In the genomic region with DNA sequence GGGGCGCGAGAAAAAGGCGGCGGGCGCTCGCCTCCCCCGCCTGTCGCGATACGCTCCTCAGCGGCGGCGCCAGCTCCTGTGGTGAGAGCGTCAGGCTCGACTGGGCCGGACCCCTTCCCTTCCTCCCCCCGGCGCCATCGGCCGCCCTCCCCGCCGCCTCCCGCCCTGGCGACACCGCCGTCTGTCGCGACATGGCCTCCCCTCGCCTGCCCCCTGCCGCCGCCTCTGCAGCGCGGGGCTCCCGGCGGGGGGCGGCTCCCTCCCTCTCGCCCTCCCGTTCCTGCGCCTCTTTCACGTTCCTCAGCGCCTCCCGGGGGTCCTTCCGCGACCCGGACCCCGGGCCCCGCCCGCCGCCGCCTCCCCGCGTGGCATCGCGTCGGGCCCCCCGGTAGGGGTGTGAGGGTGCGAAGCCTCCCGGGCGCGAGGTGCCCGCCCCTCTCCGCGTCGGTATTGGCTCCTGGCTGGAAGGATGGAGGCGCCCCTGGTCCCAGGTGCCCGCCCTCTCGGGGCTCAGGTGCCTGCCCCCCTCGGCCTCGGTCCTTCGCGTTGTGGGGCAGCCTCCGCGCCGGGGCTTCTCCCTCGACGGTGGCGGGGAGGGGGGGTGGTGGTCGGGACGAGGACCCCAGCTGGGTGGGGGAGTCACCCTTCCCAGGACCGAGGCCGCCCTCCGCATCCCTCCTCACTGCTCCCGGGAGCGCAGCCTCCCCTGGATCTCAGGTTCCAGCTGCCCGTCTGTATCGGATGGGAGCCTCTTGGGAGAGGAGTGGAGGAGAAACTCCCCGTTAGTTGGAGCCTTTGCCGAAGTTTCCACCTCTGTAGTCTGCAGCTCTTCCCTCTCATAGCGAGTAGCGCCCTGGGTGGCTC, we compare ENCODE assay signal across 1 cellular context.
A peak's percentile ranks its signal among the peaks of the same experiment; 100 is the strongest.
TF ChIP-seq lines count a peak whose summit lies in the region.

No MANE protein-coding gene starts in this region.

TF ChIP-seq in HepG2, 621 proteins besides CTCF, POLR2A, EP300 and RAD21 (continues in another document):
- no peak for TF ChIP-seq ZNF282 (IDR thresholded peaks at IDR 0.05; ENCODE audit: partially characterized antibody)
- TF ChIP-seq E2F2 (CRISPR knock-in tag; IDR thresholded peaks at IDR 0.05; ENCODE audit: borderline replicate concordance) = no peak
- TF ChIP-seq SSRP1 (CRISPR knock-in tag; IDR thresholded peaks at IDR 0.05) = no peak
- no peak for TF ChIP-seq GFI1 (CRISPR knock-in tag; IDR thresholded peaks at IDR 0.05; ENCODE audit: borderline replicate concordance)
- no peak for TF ChIP-seq ZFP36 (IDR thresholded peaks at IDR 0.05; ENCODE audit: borderline replicate concordance, low read depth, low read length, partially characterized antibody)
- TF ChIP-seq, protein P1, sequence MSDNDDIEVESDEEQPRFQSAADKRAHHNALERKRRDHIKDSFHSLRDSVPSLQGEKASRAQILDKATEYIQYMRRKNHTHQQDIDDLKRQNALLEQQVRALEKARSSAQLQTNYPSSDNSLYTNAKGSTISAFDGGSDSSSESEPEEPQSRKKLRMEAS (IDR thresholded peaks at IDR 0.05) = no peak; the same call in 1 of the 2 replicates
- TF ChIP-seq ZNF776 (CRISPR knock-in tag; IDR thresholded peaks at IDR 0.05) = peak; percentile 74; the same call in 1 of the 2 replicates
- no peak for TF ChIP-seq RARG (CRISPR knock-in tag; IDR thresholded peaks at IDR 0.05; ENCODE audit: low read depth)
- 0 out of 2 replicates have a peak, but pooled peaks have one; percentile 16 for TF ChIP-seq ZNF121 (CRISPR knock-in tag; IDR thresholded peaks at IDR 0.05)
- TF ChIP-seq ZNF510 (CRISPR knock-in tag; IDR thresholded peaks at IDR 0.05; ENCODE audit: low read depth) = no peak
- TF ChIP-seq ZNF772 (CRISPR knock-in tag; IDR thresholded peaks at IDR 0.05) = 0 out of 2 replicates have a peak, but pooled peaks have one; percentile 16
- TF ChIP-seq HMGXB4 (CRISPR knock-in tag; IDR thresholded peaks at IDR 0.05; ENCODE audit: borderline replicate concordance in 1 of 2, low read depth in 1 of 2) = peak in 1 of 2 experiments; percentile 9; a peak in 1 of 4 replicates
- TF ChIP-seq TCF7 (IDR thresholded peaks at IDR 0.05; ENCODE audit: low read depth) = no peak
- peak; percentile 67; the same call in 1 of the 2 replicates for TF ChIP-seq ZNF451 (CRISPR knock-in tag; IDR thresholded peaks at IDR 0.05)
- no peak for TF ChIP-seq MAZ (IDR thresholded peaks at IDR 0.05; ENCODE audit: borderline replicate concordance, low read depth, low read length)
- 0 out of 2 replicates have a peak, but pooled peaks have one; percentile 60 for TF ChIP-seq MAZ (CRISPR knock-in tag; IDR thresholded peaks at IDR 0.05; ENCODE audit: low read depth)
- TF ChIP-seq ZNF496 (CRISPR knock-in tag; IDR thresholded peaks at IDR 0.05; ENCODE audit: insufficient replicate concordance) = no peak
- no peak for TF ChIP-seq TBL1XR1 (IDR thresholded peaks at IDR 0.05; ENCODE audit: borderline replicate concordance, low read length, partially characterized antibody)
- TF ChIP-seq, protein P2, sequence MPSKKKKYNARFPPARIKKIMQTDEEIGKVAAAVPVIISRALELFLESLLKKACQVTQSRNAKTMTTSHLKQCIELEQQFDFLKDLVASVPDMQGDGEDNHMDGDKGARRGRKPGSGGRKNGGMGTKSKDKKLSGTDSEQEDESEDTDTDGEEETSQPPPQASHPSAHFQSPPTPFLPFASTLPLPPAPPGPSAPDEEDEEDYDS (CRISPR knock-in tag; IDR thresholded peaks at IDR 0.05) = no peak
- TF ChIP-seq TERF1 (CRISPR knock-in tag; IDR thresholded peaks at IDR 0.05) = peak; percentile 29; the same call in 1 of the 2 replicates
- TF ChIP-seq ZNF784 (CRISPR knock-in tag; IDR thresholded peaks at IDR 0.05; ENCODE audit: borderline replicate concordance) = no peak
- TF ChIP-seq TFDP1 (CRISPR knock-in tag; IDR thresholded peaks at IDR 0.05; ENCODE audit: borderline replicate concordance) = no peak
- TF ChIP-seq EED (CRISPR knock-in tag; IDR thresholded peaks at IDR 0.05) = peak; percentile 71; the same call in 1 of the 2 replicates
- 0 out of 2 replicates have a peak, but pooled peaks have one; percentile 55 for TF ChIP-seq BATF2 (CRISPR knock-in tag; IDR thresholded peaks at IDR 0.05)
- TF ChIP-seq THRA (CRISPR knock-in tag; IDR thresholded peaks at IDR 0.05; ENCODE audit: borderline replicate concordance) = no peak
- no peak for TF ChIP-seq ARID3A (IDR thresholded peaks at IDR 0.05; ENCODE audit: low read depth, low read length)
- no peak for TF ChIP-seq ZNF382 (CRISPR knock-in tag; IDR thresholded peaks at IDR 0.05; ENCODE audit: borderline replicate concordance)
- no peak for TF ChIP-seq RBAK (CRISPR knock-in tag; IDR thresholded peaks at IDR 0.05)
- TF ChIP-seq ZNF101 (CRISPR knock-in tag; IDR thresholded peaks at IDR 0.05; ENCODE audit: borderline replicate concordance, low read depth) = 0 out of 2 replicates have a peak, but pooled peaks have one; percentile 55
- TF ChIP-seq ZNF234 (CRISPR knock-in tag; conservative IDR thresholded peaks at IDR 0.05) = no peak
- TF ChIP-seq NRL (CRISPR knock-in tag; IDR thresholded peaks at IDR 0.05; ENCODE audit: borderline replicate concordance) = 0 out of 2 replicates have a peak, but pooled peaks have one; percentile 59
- no peak; the same call in 1 of the 2 replicates for TF ChIP-seq ZNF333 (CRISPR knock-in tag; IDR thresholded peaks at IDR 0.05; ENCODE audit: borderline replicate concordance)
- TF ChIP-seq ZKSCAN5 (CRISPR knock-in tag; IDR thresholded peaks at IDR 0.05) = no peak
- TF ChIP-seq ZNF10 (CRISPR knock-in tag; IDR thresholded peaks at IDR 0.05; ENCODE audit: borderline replicate concordance, low read depth) = no peak
- peak; percentile 65 for TF ChIP-seq ZNF547 (CRISPR knock-in tag; IDR thresholded peaks at IDR 0.05)
- TF ChIP-seq PITX1 (CRISPR knock-in tag; IDR thresholded peaks at IDR 0.05) = no peak
- TF ChIP-seq SRY (CRISPR knock-in tag; IDR thresholded peaks at IDR 0.05) = no peak; the same call in 1 of the 2 replicates
- TF ChIP-seq ZKSCAN1 (IDR thresholded peaks at IDR 0.05; ENCODE audit: low read length) = no peak
- no peak for TF ChIP-seq NFATC3 (CRISPR knock-in tag; IDR thresholded peaks at IDR 0.05)
- TF ChIP-seq TRIM24 (CRISPR knock-in tag; IDR thresholded peaks at IDR 0.05) = no peak
- no peak for TF ChIP-seq ZFAT (CRISPR knock-in tag; conservative IDR thresholded peaks at IDR 0.05)
- no peak for TF ChIP-seq HNRNPH1 (optimal IDR thresholded peaks at IDR 0.05; ENCODE audit: low read depth, low read length)
- no peak for TF ChIP-seq SMAD3 (CRISPR knock-in tag; IDR thresholded peaks at IDR 0.05)
- TF ChIP-seq YY1 (IDR thresholded peaks at IDR 0.05; ENCODE audit: insufficient read depth, insufficient replicate concordance, low read depth, low read length) = no peak
- TF ChIP-seq GPN1 (CRISPR knock-in tag; IDR thresholded peaks at IDR 0.05; ENCODE audit: borderline replicate concordance) = no peak
- TF ChIP-seq SALL2 (CRISPR knock-in tag; IDR thresholded peaks at IDR 0.05) = 0 out of 2 replicates have a peak, but pooled peaks have one; percentile 43
- TF ChIP-seq, protein P3, sequence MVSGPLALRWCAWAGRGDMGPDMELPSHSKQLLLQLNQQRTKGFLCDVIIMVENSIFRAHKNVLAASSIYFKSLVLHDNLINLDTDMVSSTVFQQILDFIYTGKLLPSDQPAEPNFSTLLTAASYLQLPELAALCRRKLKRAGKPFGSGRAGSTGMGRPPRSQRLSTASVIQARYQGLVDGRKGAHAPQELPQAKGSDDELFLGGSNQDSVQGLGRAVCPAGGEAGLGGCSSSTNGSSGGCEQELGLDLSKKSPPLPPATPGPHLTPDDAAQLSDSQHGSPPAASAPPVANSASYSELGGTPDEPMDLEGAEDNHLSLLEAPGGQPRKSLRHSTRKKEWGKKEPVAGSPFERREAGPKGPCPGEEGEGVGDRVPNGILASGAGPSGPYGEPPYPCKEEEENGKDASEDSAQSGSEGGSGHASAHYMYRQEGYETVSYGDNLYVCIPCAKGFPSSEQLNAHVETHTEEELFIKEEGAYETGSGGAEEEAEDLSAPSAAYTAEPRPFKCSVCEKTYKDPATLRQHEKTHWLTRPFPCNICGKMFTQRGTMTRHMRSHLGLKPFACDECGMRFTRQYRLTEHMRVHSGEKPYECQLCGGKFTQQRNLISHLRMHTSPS (CRISPR knock-in tag; IDR thresholded peaks at IDR 0.05; ENCODE audit: low read depth) = no peak
- TF ChIP-seq HNRNPL (IDR thresholded peaks at IDR 0.05; ENCODE audit: low read depth, low read length) = no peak
- TF ChIP-seq DR1 (CRISPR knock-in tag; IDR thresholded peaks at IDR 0.05) = no peak
- no peak for TF ChIP-seq GATAD1 (CRISPR knock-in tag; IDR thresholded peaks at IDR 0.05)
- peak; percentile 60 for TF ChIP-seq AGO2 (optimal IDR thresholded peaks at IDR 0.05; ENCODE audit: low read depth, low read length)
- TF ChIP-seq KDM5B (CRISPR knock-in tag; IDR thresholded peaks at IDR 0.05; ENCODE audit: borderline replicate concordance) = peak; percentile 76
- TF ChIP-seq RBM39 (IDR thresholded peaks at IDR 0.05; ENCODE audit: low read depth, low read length, poor library complexity, severe bottlenecking) = no peak
- no peak for TF ChIP-seq CHD4 (IDR thresholded peaks at IDR 0.05; ENCODE audit: borderline replicate concordance, low read length)
- no peak for TF ChIP-seq ATF1 (CRISPR knock-in tag; IDR thresholded peaks at IDR 0.05)
- no peak for TF ChIP-seq SATB2 (CRISPR knock-in tag; IDR thresholded peaks at IDR 0.05)
